In genomic region chr18:8708670-8709069, GRCh38 we compare ENCODE assay signal across 17 cellular contexts. TPM values are rescaled to one million over a fixed set of nuclear protein-coding genes. Genes with fewer than 3 reads are reported as not detected.
DNase-seq lines count a peak whose midpoint lies in the region; ATAC-seq and TF ChIP-seq lines count a peak whose summit lies in the region.
"Had no signal": no experiment of that assay in that cellular context is flagged by ENCODE, and none has a peak within 500 bp of the region (broad histone marks: within the 10 kb centered on the region; RNA-seq: fewer than 3 reads in every experiment).

No MANE protein-coding gene starts in this region.

- no peak for TF ChIP-seq EP300 in sigmoid colon (IDR thresholded peaks at IDR 0.05)
- no peak for TF ChIP-seq EP300 in upper lobe of left lung (IDR thresholded peaks at IDR 0.05)

- ATAC-seq in upper lobe of left lung (ENCODE audit: low FRiP score in 2 of 2): no peak
- ATAC-seq: stimulated activated memory B cell treated with anti-CD40 and anti-IgM and Interleukin-4, amounts not matched to agents 10 μg/mL and 1 μg/mL and 100 μg/mL, for 72 hours had no signal

- no peak overlapping the region for H3K27ac ChIP-seq in GM23248
- H3K27ac ChIP-seq in OCI-LY1 (ENCODE audit: low read depth, low read length, poor library complexity, severe bottlenecking): peak overlapping the region; percentile 73
- H3K27ac ChIP-seq in sigmoid colon: peak overlapping the region; percentile 47 to 96 (median 96)
- H3K27ac ChIP-seq in upper lobe of left lung: no peak overlapping the region
- H3K27ac ChIP-seq: PC-9 had no signal

- H3K36me3 ChIP-seq in GM23248 (ENCODE audit: low read depth) (no peaks in the 10 kb centered on the region; the same call in 1 of the 2 replicates), OCI-LY1 (ENCODE audit: insufficient read depth, low read length) (0 out of 2 replicates have a peak, but pooled peaks cover 5% of the 10 kb centered on the region), sigmoid colon (no peaks in the 10 kb centered on the region), upper lobe of left lung (no peaks in the 10 kb centered on the region)

- no peaks in the 10 kb centered on the region for H3K9me3 ChIP-seq in GM23248 (ENCODE audit: low read depth)
- no peaks in the 10 kb centered on the region for H3K9me3 ChIP-seq in OCI-LY1 (ENCODE audit: low read length)
- H3K9me3 ChIP-seq in sigmoid colon: no peaks in the 10 kb centered on the region
- H3K9me3 ChIP-seq in upper lobe of left lung: no peaks in the 10 kb centered on the region

- no peaks in the 10 kb centered on the region for H3K9me2 ChIP-seq in GM23248 (ENCODE audit: insufficient read depth)
- no peaks in the 10 kb centered on the region for H3K9me2 ChIP-seq in OCI-LY1 (ENCODE audit: low read depth, low read length)

- H3K9ac ChIP-seq in GM23248: no peak overlapping the region
- peak overlapping the region; percentile 62 for H3K9ac ChIP-seq in OCI-LY1 (ENCODE audit: low read length)

- peak overlapping the region; percentile 93 for H3K4me3 ChIP-seq in GM23248
- peak overlapping the region; percentile 69 for H3K4me3 ChIP-seq in OCI-LY1 (ENCODE audit: low read depth, low read length, poor library complexity, severe bottlenecking)
- peak overlapping the region; percentile 94 to 97 for H3K4me3 ChIP-seq in foreskin fibroblast (ENCODE audit: low read depth in 1 of 2, low read length in 2 of 2)
- peak overlapping the region; percentile 5 to 93 (median 88) for H3K4me3 ChIP-seq in sigmoid colon
- no peak overlapping the region for H3K4me3 ChIP-seq in upper lobe of left lung
- H3K4me3 ChIP-seq: PC-9 had no signal

- no peak for DNase-seq in GM23248
- DNase-seq in foreskin fibroblast: no peak
- DNase-seq in sigmoid colon: no peak
- no peak for DNase-seq in T-helper 2 cell
- DNase-seq in medulla oblongata (ENCODE audit: extremely low spot score): no peak
- no peak for DNase-seq in upper lobe of left lung
- no peak for DNase-seq in NK-92 (lab: John Stamatoyannopoulos, UW; ENCODE audit: unreplicated experiment)
- DNase-seq: activated effector memory CD4-positive, alpha-beta T cell treated with anti-CD3 and anti-CD28 coated beads, Interleukin-2, amount 50 U/mL, for 16 hours; cortex of kidney; H7; NCI-H1105 treated with DMSO at 0.1 percent for 48 hours; NCI-H345; PC-9; SW 1271 had no signal

- TF ChIP-seq POLR2A in sigmoid colon (IDR thresholded peaks at IDR 0.05): no peak
- no peak for TF ChIP-seq POLR2A in upper lobe of left lung (IDR thresholded peaks at IDR 0.05)

- intact Hi-C loops in sigmoid colon (cut with DNase I): no loop called here

- H3F3A ChIP-seq in GM23248 (ENCODE audit: insufficient read depth) (peaks cover 20% of the 10 kb centered on the region; the same call in 1 of the 2 replicates), OCI-LY1 (ENCODE audit: insufficient read depth, low read length) (no peaks in the 10 kb centered on the region)

- H4K20me1 ChIP-seq in GM23248 (ENCODE audit: insufficient read depth): peaks cover 6% of the 10 kb centered on the region; the same call in 1 of the 2 replicates
- no peaks in the 10 kb centered on the region for H4K20me1 ChIP-seq in OCI-LY1 (ENCODE audit: insufficient read depth, low read length)

- peak; percentile 25; the same call in 1 of the 2 replicates for TF ChIP-seq CTCF in OCI-LY1 (IDR thresholded peaks at IDR 0.05; ENCODE audit: low read length)
- TF ChIP-seq CTCF in foreskin fibroblast (IDR thresholded peaks at IDR 0.05; ENCODE audit: low read depth, low read length): no peak
- TF ChIP-seq CTCF in sigmoid colon (IDR thresholded peaks at IDR 0.05): no peak
- TF ChIP-seq CTCF in upper lobe of left lung (IDR thresholded peaks at IDR 0.05): no peak

- H3K4me1 ChIP-seq in GM23248 (ENCODE audit: insufficient read depth) (peaks cover 10% of the 10 kb centered on the region; the same call in 1 of the 2 replicates), OCI-LY1 (ENCODE audit: insufficient read depth, low read length, severe bottlenecking) (peaks cover 43% of the 10 kb centered on the region), sigmoid colon (peaks cover 0 to 51% (median 38%) of the 10 kb centered on the region in 4 donors), upper lobe of left lung (peaks cover 23 to 27% (median 24%) of the 10 kb centered on the region in 4 donors)

- H3K4me2 ChIP-seq in GM23248 (ENCODE audit: unreplicated experiment): peak overlapping the region; percentile 85
- H3K4me2 ChIP-seq in OCI-LY1 (ENCODE audit: low read length): peak overlapping the region; percentile 87
- H3K4me2 ChIP-seq: PC-9 had no signal

- WGBS in GM23248 (ENCODE audit: low coverage in 1 of 2, low lambda C conversion rate in 2 of 2, missing lambda C conversion rate in 2 of 2), 2 experiments: 79 to 84% methylated on average over 9 of the region's 9 CpGs
- 87 to 88% methylated on average over 9 of the region's 9 CpGs for WGBS in sigmoid colon, 2 donors
- WGBS in upper lobe of left lung, 2 donors: 87 to 94% methylated on average over 9 of the region's 9 CpGs

- H3K79me2 ChIP-seq in GM23248 (ENCODE audit: insufficient read depth): peaks cover 68% of the 10 kb centered on the region
- H3K79me2 ChIP-seq in OCI-LY1 (ENCODE audit: insufficient read depth, low read length): peaks cover 40% of the 10 kb centered on the region

- in situ Hi-C loops in GM23248 (cut with MboI): no loop called here

- H3K27me3 ChIP-seq in GM23248 (replicated peaks; ENCODE audit: insufficient read depth) (no peaks in the 10 kb centered on the region), OCI-LY1 (ENCODE audit: insufficient read depth, low read length) (no peaks in the 10 kb centered on the region), sigmoid colon (no peaks in the 10 kb centered on the region), upper lobe of left lung (peaks cover 0 to 13% (median 10%) of the 10 kb centered on the region in 4 donors)

- no peak overlapping the region for H2AFZ ChIP-seq in GM23248
- no peak overlapping the region for H2AFZ ChIP-seq in OCI-LY1 (ENCODE audit: low read length)
- H2AFZ ChIP-seq: PC-9 had no signal

RNA-seq across cellular contexts. Expression of gene MTCL1, which starts 3.3 kb away (rescaled TPM):
- 34.4 and 36.9 TPM in 2 replicates for total RNA-seq in GM23248 (2014; rRNA removed; shearing (Covaris generic))
- polyA plus RNA-seq in GM23248 (2016; fragmentation: Nextera tagmentation; extraction: Ambion mirVana): 7.8 and 10.3 TPM in 2 replicates
- 100 to 1,000 TPM in 1 of 4 donors, 10 to 100 TPM in 3; 58.5 to 133 (median 88.5) TPM for total RNA-seq in sigmoid colon
- 1 to 10 TPM in 2 of 3 donors, under 1 TPM in 1; 0.69 to 9.1 (median 1.8) TPM for polyA plus RNA-seq in sigmoid colon
- total RNA-seq in upper lobe of left lung: 10 to 100 TPM in 2 of 6 donors, 1 to 10 TPM in 4; 4.5 to 17.9 (median 8.1) TPM
- polyA plus RNA-seq: CD14-positive monocyte had no signal

Comparison
In these comparisons a context has a peak if more than half of its experiments do, and no peak if none do; other contexts are left out.
1. H3K27ac ChIP-seq: peak in OCI-LY1 (single experiment) and sigmoid colon (4 of 4); none in GM23248 (single experiment) and upper lobe of left lung (0 of 4).
2. H3K4me3 ChIP-seq: peak in GM23248 (single experiment), OCI-LY1 (single experiment), foreskin fibroblast (2 of 2) and sigmoid colon (4 of 4); none in upper lobe of left lung (0 of 4).